ENCODE assay signal across 29 cellular contexts in the genomic region with DNA sequence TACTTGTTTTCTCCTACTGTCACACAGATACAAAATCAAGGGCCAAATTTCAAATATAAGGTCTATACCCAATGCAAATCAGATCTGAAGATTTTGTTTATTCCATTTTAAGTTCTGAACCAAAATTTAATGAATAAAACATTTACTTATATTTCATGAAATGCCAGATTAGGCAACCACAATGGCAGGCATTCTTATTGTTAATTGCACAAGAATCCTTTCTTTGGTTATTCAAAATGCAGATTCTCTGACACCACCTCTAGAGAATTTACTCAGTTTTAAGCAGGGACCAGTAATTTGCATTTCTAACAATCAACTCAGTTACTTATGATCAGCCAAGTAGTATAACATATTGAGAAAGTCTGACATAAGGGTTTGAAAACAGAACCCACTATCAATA.
"Had no signal": no experiment of that assay in that cellular context is flagged by ENCODE, and none has a peak within 500 bp of the region (broad histone marks: within the 10 kb centered on the region; RNA-seq: fewer than 3 reads in every experiment).

No MANE protein-coding gene starts in this region.

- H3K9me3 ChIP-seq: gastrocnemius medialis, psoas muscle, right lobe of liver, thyroid gland, vagina had no signal

- H3K27me3 ChIP-seq: dorsolateral prefrontal cortex, gastrocnemius medialis, left lung, right lobe of liver, thyroid gland, vagina had no signal

- H3K4me3 ChIP-seq: dorsolateral prefrontal cortex, gastrocnemius medialis, left lung, psoas muscle, right lobe of liver, smooth muscle cell, thyroid gland, vagina had no signal

- H3K4me1 ChIP-seq: gastrocnemius medialis, left lung, psoas muscle, right lobe of liver, thyroid gland, vagina had no signal

- ATAC-seq: esophagus mucosa; gastrocnemius medialis; left cardiac atrium; left lung; naive thymus-derived CD4-positive, alpha-beta T cell; psoas muscle; right lobe of liver; stimulated activated naive CD8-positive, alpha-beta T cell treated with anti-CD3 and anti-CD28 coated beads, Interleukin-15, amount 100 ng/mL, for 72 hours had no signal

- H3K36me3 ChIP-seq: gastrocnemius medialis, left lung, right lobe of liver, thyroid gland, vagina had no signal

- H3K4me2 ChIP-seq: smooth muscle cell had no signal

- DNase-seq: cerebellar nuclear complex; dorsolateral prefrontal cortex; effector CD8-positive, alpha-beta T cell; endodermal cell; foreskin fibroblast; gastrocnemius medialis; head of caudate nucleus; left cardiac atrium; left lung; mesenchymal stem cell; midbrain; naive thymus-derived CD4-positive, alpha-beta T cell; nephron progenitor cell; nucleus accumbens; psoas muscle; retina; right lobe of liver; stimulated activated CD4-positive, alpha-beta T cell treated with anti-CD3 and anti-CD28 coated beads, Interleukin-12 subunit alpha, Interleukin-12 subunit beta, amount 100 ng/mL, for 4 hours; stimulated activated CD4-positive, alpha-beta T cell treated with anti-CD3 and anti-CD28 coated beads, Interleukin-1b, Interleukin-23, amount 100 ng/mL, for 48 hours; stimulated activated CD4-positive, alpha-beta T cell treated with anti-CD3 and anti-CD28 coated beads, Interleukin-4, amount 100 ng/mL, for 1 hour; stimulated activated CD8-positive, alpha-beta memory T cell treated with anti-CD3 and anti-CD28 coated beads, Interleukin-4, amount 100 ng/mL, for 48 hours; stimulated activated naive CD4-positive, alpha-beta T cell; stimulated activated naive CD8-positive, alpha-beta T cell treated with anti-CD3 and anti-CD28 coated beads, Interleukin-15, amount 100 ng/mL, for 72 hours; thyroid gland; trophoblast cell had no signal

- H3K27ac ChIP-seq: dorsolateral prefrontal cortex, epithelial cell of prostate, gastrocnemius medialis, left lung, psoas muscle, right lobe of liver, thyroid gland, vagina had no signal
